ENCODE assay signal across 12 cellular contexts in genomic region chr1:6559161-6559560, GRCh38. TPM values are rescaled to one million over a fixed set of nuclear protein-coding genes. Genes with fewer than 3 reads are reported as not detected.
"Had no signal": no experiment of that assay in that cellular context is flagged by ENCODE, and none has a peak within 500 bp of the region (broad histone marks: within the 10 kb centered on the region; RNA-seq: fewer than 3 reads in every experiment).

No MANE protein-coding gene starts in this region.

RNA-seq across cellular contexts. Expression of gene TAS1R1, which starts 4.1 kb away (rescaled TPM):
- total RNA-seq: natural killer cell, occipital lobe, progenitor cell of endocrine pancreas, psoas muscle, renal cortical epithelial cell, right cardiac atrium, stomach, subcutaneous adipose tissue, temporal lobe, thyroid gland, ureter, vagina had no signal
